11 cellular contexts compared by ENCODE assay signal in genomic region chr1:58996341-58997059, GRCh38.
DNase-seq lines count a peak whose midpoint lies in the region; ATAC-seq and TF ChIP-seq lines count a peak whose summit lies in the region.
"Had no signal": no experiment of that assay in that cellular context is flagged by ENCODE, and none has a peak within 500 bp of the region (broad histone marks: within the 10 kb centered on the region; RNA-seq: fewer than 3 reads in every experiment).

No MANE protein-coding gene starts in this region.

- no peaks in the 10 kb centered on the region for H3F3A ChIP-seq in PC-3 (ENCODE audit: low read length, unreplicated experiment)

- H3K27ac ChIP-seq in PC-3 (ENCODE audit: low read length): no peak overlapping the region
- H3K27ac ChIP-seq in WERI-Rb-1: no peak overlapping the region
- H3K27ac ChIP-seq: brain microvascular endothelial cell had no signal

- no peaks in the 10 kb centered on the region for H3K36me3 Mint-ChIP-seq in nephron progenitor cell (ENCODE audit: low read depth)

- no peaks in the 10 kb centered on the region for H3K79me2 ChIP-seq in PC-3 (ENCODE audit: low read length)

- H3K9me3 ChIP-seq in PC-3 (ENCODE audit: low read length) (no peaks in the 10 kb centered on the region), WERI-Rb-1 (ENCODE audit: severe bottlenecking) (no peaks in the 10 kb centered on the region)

- no peak overlapping the region for H3K4me3 Mint-ChIP-seq in nephron progenitor cell

- BruUV-seq in PC-3 (replicated peaks; lab: Mats Ljungman, UMichigan): no TSS peak

- H3K4me3 ChIP-seq in GM06990 (replicated peaks; ENCODE audit: low read depth, low read length) (no peak overlapping the region), PC-3 (ENCODE audit: low read length) (no peak overlapping the region), WERI-Rb-1 (ENCODE audit: low read depth, low read length) (no peak overlapping the region)

- DNase-seq in GM06990 (ENCODE audit: extremely low read depth, insufficient read length) (peak; percentile 40), NCI-H748 (lab: John Stamatoyannopoulos, UW; ENCODE audit: unreplicated experiment) (no peak), PC-3 (no peak), nephron progenitor cell (no peak), WERI-Rb-1 (no peak)
- DNase-seq: brain microvascular endothelial cell; stimulated activated CD4-positive, alpha-beta T cell treated with anti-CD3 and anti-CD28 coated beads, Interleukin-12 subunit alpha, Interleukin-12 subunit beta, amount 100 ng/mL, for 4 hours; stimulated activated naive CD4-positive, alpha-beta T cell treated with Interleukin-2 at 50 U/mL for 16 hours had no signal

- ATAC-seq in GM19023 (IDR thresholded peaks at IDR 0.05; ENCODE audit: unreplicated experiment) (peak; percentile 66), GM21825 (IDR thresholded peaks at IDR 0.05; ENCODE audit: unreplicated experiment) (peak; percentile 71), HG03354 (IDR thresholded peaks at IDR 0.05; ENCODE audit: poor library complexity, severe bottlenecking, unreplicated experiment) (peak; percentile 88), PC-3 (no peak)

- POLR2A ChIA-PET in PC-3 (lab: Charles Lee; ENCODE audit: unreplicated experiment): no interaction called here

- CTCF ChIA-PET in PC-3 (lab: Charles Lee): no interaction called here

- H3K9me3 Mint-ChIP-seq in nephron progenitor cell: no peaks in the 10 kb centered on the region

- H3K27me3 ChIP-seq in GM06990 (replicated peaks; ENCODE audit: control insufficient read depth, insufficient read depth, low read length): no peaks in the 10 kb centered on the region
- no peaks in the 10 kb centered on the region for H3K27me3 ChIP-seq in PC-3 (ENCODE audit: low read length)
- H3K27me3 ChIP-seq in WERI-Rb-1 (ENCODE audit: insufficient read depth, low read depth, severe bottlenecking): no peaks in the 10 kb centered on the region
- H3K27me3 ChIP-seq: brain microvascular endothelial cell had no signal

- peaks cover 20% of the 10 kb centered on the region for H3K4me1 Mint-ChIP-seq in nephron progenitor cell

- H3K9ac ChIP-seq in PC-3 (ENCODE audit: low read length): no peak overlapping the region

- H3K36me3 ChIP-seq in GM06990 (ENCODE audit: control insufficient read depth, insufficient read depth, low read length) (no peaks in the 10 kb centered on the region), PC-3 (ENCODE audit: low read depth, low read length) (no peaks in the 10 kb centered on the region), WERI-Rb-1 (no peaks in the 10 kb centered on the region)
- H3K36me3 ChIP-seq: brain microvascular endothelial cell had no signal

- H3K4me1 ChIP-seq in PC-3 (ENCODE audit: insufficient read depth, low read length): no peaks in the 10 kb centered on the region

- H3K27me3 Mint-ChIP-seq in nephron progenitor cell (ENCODE audit: low read depth, poor library complexity): no peaks in the 10 kb centered on the region

- no peak for TF ChIP-seq CTCF in GM06990 (IDR thresholded peaks at IDR 0.05; ENCODE audit: insufficient read depth, low read length, poor library complexity, severe bottlenecking)
- no peak for TF ChIP-seq CTCF in PC-3 (conservative IDR thresholded peaks at IDR 0.05; ENCODE audit: low read depth, low read length)
- TF ChIP-seq CTCF in nephron progenitor cell (IDR thresholded peaks at IDR 0.05): no peak
- no peak for TF ChIP-seq CTCF in WERI-Rb-1 (IDR thresholded peaks at IDR 0.05; ENCODE audit: low read depth, low read length)

- intact Hi-C loops in PC-3 (cut with micrococcal nuclease): no loop called here

- no peak overlapping the region for H3K27ac Mint-ChIP-seq in nephron progenitor cell

- H3K4me2 ChIP-seq in PC-3 (ENCODE audit: low read length): no peak overlapping the region

- H3K9me2 ChIP-seq in PC-3 (replicated peaks; ENCODE audit: low read length): no peaks in the 10 kb centered on the region

- H2AFZ ChIP-seq in PC-3 (ENCODE audit: low read length): no peak overlapping the region

- H4K20me1 ChIP-seq in PC-3 (ENCODE audit: low read length): no peaks in the 10 kb centered on the region
